24 cellular contexts compared by ENCODE assay signal in the genomic region with DNA sequence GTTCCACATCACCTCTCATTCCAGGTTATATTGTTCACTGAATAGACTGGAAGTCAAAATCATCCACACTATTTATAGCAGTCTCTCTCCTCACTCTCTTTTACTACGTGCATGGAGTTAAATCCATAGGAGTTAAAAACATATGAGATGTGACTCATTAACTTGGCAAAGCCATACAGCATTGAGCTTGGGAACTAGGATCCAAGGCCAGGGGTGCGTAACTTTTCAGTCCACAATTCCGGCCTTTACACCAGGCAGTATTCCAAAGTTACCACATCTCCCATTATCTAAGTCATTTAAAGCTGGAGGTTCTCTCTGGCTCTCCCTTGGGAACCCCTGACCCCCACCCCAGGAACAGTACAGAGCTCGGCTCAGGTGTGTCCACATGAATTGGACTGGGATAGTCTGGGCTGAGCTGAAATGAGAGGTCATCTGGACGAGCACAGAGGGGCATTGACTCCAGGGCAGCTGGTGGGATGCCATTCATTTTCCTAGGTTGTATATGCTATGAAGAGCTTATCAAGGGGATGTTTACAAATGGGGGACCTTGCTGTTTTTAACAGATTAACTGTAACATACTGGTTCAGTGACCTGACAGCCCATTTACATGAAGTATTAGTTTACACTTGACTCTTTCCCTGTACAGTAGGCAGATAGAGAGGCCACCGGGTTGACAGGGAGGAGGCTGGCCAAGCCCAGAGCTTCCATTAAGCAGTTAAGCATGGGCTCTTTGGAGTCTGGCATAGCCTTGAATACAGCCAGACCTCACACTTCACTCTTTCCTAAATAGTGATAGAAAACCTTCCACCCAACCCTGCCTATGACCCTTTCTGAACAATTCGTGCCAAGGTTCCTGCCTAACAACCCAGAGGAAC.
DNase-seq lines count a peak whose midpoint lies in the region; ATAC-seq, FAIRE-seq and TF ChIP-seq lines count a peak whose summit lies in the region.
"Had no signal": no experiment of that assay in that cellular context is flagged by ENCODE, and none has a peak within 500 bp of the region (broad histone marks: within the 10 kb centered on the region; RNA-seq: fewer than 3 reads in every experiment).

No MANE protein-coding gene starts in this region.

- no peaks in the 10 kb centered on the region for H3K9me3 ChIP-seq in K562 (replicated peaks; ENCODE audit: control insufficient read depth, insufficient read depth, low read depth, low read length)

- ATAC-seq in K562 (peak; percentile 28; the same call in 2 of the 3 replicates), GM21717 (IDR thresholded peaks at IDR 0.05; ENCODE audit: unreplicated experiment) (no peak)
- ATAC-seq: SK-N-SH treated with all-trans-retinoic acid at 6 μM for 48 hours had no signal

- FAIRE-seq in K562 (lab: Jason Lieb, UNC), result no peak
- FAIRE-seq: GM19239 had no signal

- H3K9me3 Mint-ChIP-seq in nephron progenitor cell, result no peaks in the 10 kb centered on the region
- no peaks in the 10 kb centered on the region for H3K9me3 Mint-ChIP-seq in type B pancreatic cell
- H3K9me3 Mint-ChIP-seq: CD8-positive, alpha-beta memory T cell; H9 had no signal

- no peak overlapping the region for H3K4me3 ChIP-seq in K562
- H3K4me3 ChIP-seq: PC-9 had no signal

- H3K27me3 Mint-ChIP-seq in nephron progenitor cell (ENCODE audit: low read depth, poor library complexity) (no peaks in the 10 kb centered on the region), type B pancreatic cell (no peaks in the 10 kb centered on the region)

- no peak for TF ChIP-seq CTCF in K562 (IDR thresholded peaks at IDR 0.05 in 2 of 3, conservative IDR thresholded peaks at IDR 0.05 in 1 of 3; ENCODE audit: insufficient read depth in 2 of 3, low read depth in 1 of 3, low read length in 3 of 3)
- no peak for TF ChIP-seq CTCF in nephron progenitor cell (IDR thresholded peaks at IDR 0.05)
- TF ChIP-seq CTCF in type B pancreatic cell (conservative IDR thresholded peaks at IDR 0.05), result no peak

- no peaks in the 10 kb centered on the region for H3K9me1 ChIP-seq in K562 (ENCODE audit: control insufficient read depth, insufficient read depth, low read length)

- H3K27ac Mint-ChIP-seq in nephron progenitor cell, result peak overlapping the region; percentile 45
- no peak overlapping the region for H3K27ac Mint-ChIP-seq in type B pancreatic cell
- H3K27ac Mint-ChIP-seq: CD8-positive, alpha-beta memory T cell had no signal

- H3K4me3 Mint-ChIP-seq in nephron progenitor cell (no peak overlapping the region), type B pancreatic cell (no peak overlapping the region)
- H3K4me3 Mint-ChIP-seq: CD8-positive, alpha-beta memory T cell; H9 had no signal

- in situ Hi-C loops in K562 (cut with MboI), result no loop called here

- CTCF ChIA-PET in K562 (lab: Yijun Ruan, JAX; ENCODE audit: low intra/inter-chr PET ratio), result no interaction called here

- no peak overlapping the region for H3K4me2 ChIP-seq in K562 (ENCODE audit: insufficient read depth, low read length)
- H3K4me2 ChIP-seq: PC-9 had no signal

- H3K9ac ChIP-seq in K562 (ENCODE audit: insufficient read depth in 1 of 2, low read depth in 2 of 2, low read length in 2 of 2), result no peak overlapping the region

- TF ChIP-seq POLR2A in K562 (conservative IDR thresholded peaks at IDR 0.05), result no peak

- no peak for TF ChIP-seq RAD21 in K562 (CRISPR knock-in tag; conservative IDR thresholded peaks at IDR 0.05 in 1 of 2, IDR thresholded peaks at IDR 0.05 in 1 of 2)

- no peaks in the 10 kb centered on the region for H4K20me1 ChIP-seq in K562 (replicated peaks; ENCODE audit: control insufficient read depth, insufficient read depth, low read length)

- intact Hi-C loops in K562 (cut with micrococcal nuclease), result no loop called here

- no peak overlapping the region for H3K27ac ChIP-seq in K562 (ENCODE audit: extremely low read depth, low read depth, low read length)
- H3K27ac ChIP-seq: C4-2B, PC-9, RWPE1 had no signal

- 75% methylated on average over 7 of the region's 7 CpGs for WGBS in K562 (ENCODE audit: insufficient coverage, low coverage, missing lambda C conversion rate)

- no peaks in the 10 kb centered on the region for H3K27me3 ChIP-seq in K562 (ENCODE audit: control insufficient read depth in 2 of 2, insufficient read depth in 2 of 2, low read length in 2 of 2)

- no peaks in the 10 kb centered on the region for H3K79me2 ChIP-seq in K562 (ENCODE audit: control insufficient read depth, insufficient read depth, low read length)

- H3K4me1 Mint-ChIP-seq in nephron progenitor cell (no peaks in the 10 kb centered on the region), type B pancreatic cell (ENCODE audit: unreplicated experiment) (no peaks in the 10 kb centered on the region)
- H3K4me1 Mint-ChIP-seq: CD8-positive, alpha-beta memory T cell; H9 had no signal

- DNase-seq in HCEC 1CT (peak; percentile 19), K562 (ENCODE audit: extremely low read depth in 1 of 4, low spot score in 3 of 4) (no peak), fibroblast of peridontal ligament (ENCODE audit: extremely low read depth) (peak; percentile 2), nephron progenitor cell (no peak), type B pancreatic cell (ENCODE audit: extremely low spot score, unreplicated experiment) (no peak), NAMALWA (ENCODE audit: low spot score) (no peak)
- DNase-seq: Calu3; CD8-positive, alpha-beta memory T cell; EL; GF-D8; H9; KBM-7; NCI-H1105; NCI-H146; NCI-H2029; NCI-H2227 treated with DMSO at 0.1 percent for 48 hours; NCI-H510A; NCI-H748 treated with DMSO at 0.1 percent for 48 hours; PC-9 had no signal

- H3K4me1 ChIP-seq in K562 (replicated peaks in 1 of 2; ENCODE audit: control insufficient read depth in 2 of 2, insufficient read depth in 2 of 2, low read length in 2 of 2), result no peaks in the 10 kb centered on the region; a peak in 1 of 5 replicates

- H2AFZ ChIP-seq in K562 (ENCODE audit: low read depth, low read length), result no peak overlapping the region
- H2AFZ ChIP-seq: PC-9 had no signal

- no TSS peak for BruUV-seq in K562 (replicated peaks; lab: Mats Ljungman, UMichigan)

- TF ChIP-seq EP300 in K562 (IDR thresholded peaks at IDR 0.05; ENCODE audit: low read length), result no peak

- POLR2A ChIA-PET in K562 (lab: Yijun Ruan, JAX), result interaction anchor here (1.2 to 3.2 kb wide), 2 partner anchors 10 to 12 kb away, joined by 4 to 12 read pairs; no protein-coding TSS in a partner anchor

- no peaks in the 10 kb centered on the region for H3K36me3 ChIP-seq in K562 (ENCODE audit: control insufficient read depth, insufficient read depth, low read length)

- H3K36me3 Mint-ChIP-seq in nephron progenitor cell (ENCODE audit: low read depth) (peaks cover 54% of the 10 kb centered on the region), type B pancreatic cell (peaks cover 8% of the 10 kb centered on the region)

TF ChIP-seq in K562, 482 proteins besides CTCF, POLR2A, EP300 and RAD21:
- no peak for TF ChIP-seq ZZZ3 (IDR thresholded peaks at IDR 0.05)
- no peak for TF ChIP-seq NELFE (IDR thresholded peaks at IDR 0.05; ENCODE audit: insufficient read depth, insufficient read length)
- no peak for TF ChIP-seq BRD9 (IDR thresholded peaks at IDR 0.05; ENCODE audit: low read depth, partially characterized antibody)
- TF ChIP-seq CXXC5 (CRISPR knock-in tag; IDR thresholded peaks at IDR 0.05), result no peak
- TF ChIP-seq TEAD2 (tag; IDR thresholded peaks at IDR 0.05), result no peak
- TF ChIP-seq SPI1 (IDR thresholded peaks at IDR 0.05; ENCODE audit: borderline replicate concordance, low read depth, low read length), result no peak
- no peak for TF ChIP-seq TSC22D4 (tag; IDR thresholded peaks at IDR 0.05)
- TF ChIP-seq HDAC6 (IDR thresholded peaks at IDR 0.05; ENCODE audit: low read depth, low read length), result no peak
- no peak for TF ChIP-seq MCM3 (IDR thresholded peaks at IDR 0.05)

Comparison
In these comparisons a context has a peak if more than half of its experiments do, and no peak if none do; other contexts are left out.
1. DNase-seq: peak in HCEC 1CT (single experiment) and fibroblast of peridontal ligament (single experiment); none in K562 (0 of 4), nephron progenitor cell (single experiment), type B pancreatic cell (single experiment) and NAMALWA (single experiment).